Comparison of ENCODE assay signal across 9 cellular contexts in genomic region chr1:156659672-156659993, GRCh38. TPM values are rescaled to one million over a fixed set of nuclear protein-coding genes. Genes with fewer than 3 reads are reported as not detected.
A peak's percentile ranks its signal among the peaks of the same experiment; 100 is the strongest.
DNase-seq lines count a peak whose midpoint lies in the region; ATAC-seq and TF ChIP-seq lines count a peak whose summit lies in the region.
"Had no signal": no experiment of that assay in that cellular context is flagged by ENCODE, and none has a peak within 500 bp of the region (broad histone marks: within the 10 kb centered on the region; RNA-seq: fewer than 3 reads in every experiment).

No MANE protein-coding gene starts in this region.

- H3K36me3 ChIP-seq in SK-N-SH (replicated peaks in 1 of 2; ENCODE audit: control insufficient read depth in 1 of 2, insufficient read depth in 2 of 2, low read length in 1 of 2), result no peaks in the 10 kb centered on the region
- no peaks in the 10 kb centered on the region for H3K36me3 ChIP-seq in RWPE2 (ENCODE audit: low read depth)
- H3K36me3 ChIP-seq in esophagus squamous epithelium, result no peaks in the 10 kb centered on the region

- peak overlapping the region; percentile 63 for H3K4me3 Mint-ChIP-seq in stimulated activated memory B cell treated with anti-CD40 and anti-IgM and Interleukin-4, amounts not matched to agents 10 μg/mL and 1 μg/mL and 100 μg/mL, for 72 hours

- DNase-seq in SK-N-SH (no peak), RWPE2 (ENCODE audit: low spot score) (no peak), esophagus squamous epithelium (lab: John Stamatoyannopoulos, UW) (no peak), NCI-H2029 (lab: John Stamatoyannopoulos, UW) (no peak)

- H3K4me1 Mint-ChIP-seq in stimulated activated memory B cell treated with anti-CD40 and anti-IgM and Interleukin-4, amounts not matched to agents 10 μg/mL and 1 μg/mL and 100 μg/mL, for 72 hours, result peaks cover 95% of the 10 kb centered on the region

- H3K27me3 ChIP-seq in SK-N-SH (ENCODE audit: insufficient read depth) (no peaks in the 10 kb centered on the region), RWPE2 (ENCODE audit: insufficient read depth, poor library complexity, severe bottlenecking) (peaks cover 17% of the 10 kb centered on the region), esophagus squamous epithelium (peaks cover 0 to 35% (median 0%) of the 10 kb centered on the region in 4 donors)

- ATAC-seq in SK-N-SH treated with all-trans-retinoic acid at 6 μM for 48 hours (no peak), RWPE2 (ENCODE audit: low read depth) (no peak), HG03432 (IDR thresholded peaks at IDR 0.05; ENCODE audit: unreplicated experiment) (no peak), HG02678 (IDR thresholded peaks at IDR 0.05; ENCODE audit: unreplicated experiment) (no peak)
- no peak for ATAC-seq in stimulated activated memory B cell treated with anti-CD40 and anti-IgM and Interleukin-4, amounts not matched to agents 10 μg/mL and 1 μg/mL and 100 μg/mL, for 72 hours

- H3K4me3 ChIP-seq in SK-N-SH (ENCODE audit: low read depth in 2 of 2, low read length in 1 of 2), result peak overlapping the region in 1 of 2 experiments; percentile 54; a peak in 1 of 4 replicates
- no peak overlapping the region for H3K4me3 ChIP-seq in RWPE2 (ENCODE audit: severe bottlenecking)
- peak overlapping the region in 2 of 4 donors; percentile 32 to 53 for H3K4me3 ChIP-seq in esophagus squamous epithelium

- H3K9me3 Mint-ChIP-seq in stimulated activated memory B cell treated with anti-CD40 and anti-IgM and Interleukin-4, amounts not matched to agents 10 μg/mL and 1 μg/mL and 100 μg/mL, for 72 hours, result no peaks in the 10 kb centered on the region

- H3K4me2 ChIP-seq in SK-N-SH, result peak overlapping the region; percentile 75

- H3K9me2 ChIP-seq in SK-N-SH, result no peaks in the 10 kb centered on the region

- CTCF ChIA-PET in SK-N-SH (lab: Yijun Ruan, JAX), result interaction anchor here (0.6 to 13.1 kb wide), 38 partner anchors 8 to 345 kb away, joined by 3 to 682 read pairs (median 4); partner anchors contain the start of genes BCAN, HAPLN2, ISG20L2 and METTL25B

- no peaks in the 10 kb centered on the region for H3K9me3 ChIP-seq in SK-N-SH
- no peaks in the 10 kb centered on the region for H3K9me3 ChIP-seq in RWPE2 (ENCODE audit: severe bottlenecking)
- H3K9me3 ChIP-seq in esophagus squamous epithelium, result no peaks in the 10 kb centered on the region

- no peaks in the 10 kb centered on the region for H3K36me3 Mint-ChIP-seq in stimulated activated memory B cell treated with anti-CD40 and anti-IgM and Interleukin-4, amounts not matched to agents 10 μg/mL and 1 μg/mL and 100 μg/mL, for 72 hours

- intact Hi-C loops in esophagus squamous epithelium (cut with DNase I), result no loop called here

- no peak for TF ChIP-seq POLR2A in esophagus squamous epithelium (IDR thresholded peaks at IDR 0.05)

- peaks cover 33% of the 10 kb centered on the region for H3K27me3 Mint-ChIP-seq in stimulated activated memory B cell treated with anti-CD40 and anti-IgM and Interleukin-4, amounts not matched to agents 10 μg/mL and 1 μg/mL and 100 μg/mL, for 72 hours

- TF ChIP-seq CTCF in SK-N-SH (IDR thresholded peaks at IDR 0.05) (no peak), RWPE2 (IDR thresholded peaks at IDR 0.05; ENCODE audit: poor library complexity, severe bottlenecking) (no peak), esophagus squamous epithelium (IDR thresholded peaks at IDR 0.05) (no peak)

- peak overlapping the region; percentile 60 for H3K27ac Mint-ChIP-seq in stimulated activated memory B cell treated with anti-CD40 and anti-IgM and Interleukin-4, amounts not matched to agents 10 μg/mL and 1 μg/mL and 100 μg/mL, for 72 hours

- peaks cover 3% of the 10 kb centered on the region; the same call in 1 of the 2 replicates for H4K20me1 ChIP-seq in SK-N-SH (ENCODE audit: insufficient read depth)

- no peaks in the 10 kb centered on the region for H3K79me2 ChIP-seq in SK-N-SH (ENCODE audit: insufficient read depth)

- peak overlapping the region; percentile 67 for H2AFZ ChIP-seq in SK-N-SH (ENCODE audit: low read depth)

- 42% methylated on average over 6 of the region's 6 CpGs for WGBS in SK-N-SH (ENCODE audit: low lambda C conversion rate)
- 27 to 39% methylated on average over 6 of the region's 6 CpGs for WGBS in esophagus squamous epithelium, 2 donors

- peaks cover 21% of the 10 kb centered on the region for H3F3A ChIP-seq in SK-N-SH (replicated peaks; ENCODE audit: insufficient read depth)

- TF ChIP-seq RAD21 in SK-N-SH (IDR thresholded peaks at IDR 0.05; ENCODE audit: low read length), result no peak

- TF ChIP-seq EP300 in SK-N-SH (IDR thresholded peaks at IDR 0.05; ENCODE audit: borderline replicate concordance in 1 of 2, low read depth in 1 of 2, low read length in 1 of 2), result no peak

- H3K4me1 ChIP-seq in SK-N-SH (ENCODE audit: control insufficient read depth in 1 of 2, insufficient read depth in 2 of 2, low read depth in 1 of 2, low read length in 1 of 2), result peaks cover 46 to 47% of the 10 kb centered on the region in 2 experiments; a peak in 3 of 4 replicates
- peaks cover 16% of the 10 kb centered on the region for H3K4me1 ChIP-seq in RWPE2 (ENCODE audit: insufficient read depth, poor library complexity, severe bottlenecking)
- H3K4me1 ChIP-seq in esophagus squamous epithelium, result peaks cover 45 to 79% (median 63%) of the 10 kb centered on the region in 3 donors

- H3K27ac ChIP-seq in SK-N-SH (ENCODE audit: low read depth in 2 of 2, low read length in 1 of 2), result peak overlapping the region in 1 of 2 experiments; percentile 48; a peak in 2 of 4 replicates
- H3K27ac ChIP-seq in RWPE2 (ENCODE audit: poor library complexity, severe bottlenecking), result peak overlapping the region; percentile 94
- H3K27ac ChIP-seq in esophagus squamous epithelium, result peak overlapping the region in 3 of 4 donors; percentile 75 to 92 (median 86)

- no peak overlapping the region for H3K9ac ChIP-seq in SK-N-SH

- POLR2A ChIA-PET in SK-N-SH (lab: Yijun Ruan, JAX), result interaction anchor here (3.6 kb wide), 1 partner anchor 17 kb away, joined by 36 read pairs; the partner anchor contains the start of gene NES

TF ChIP-seq in SK-N-SH, 30 proteins besides CTCF, POLR2A, EP300 and RAD21 (continues in another document):
- TF ChIP-seq GATA2 (CRISPR knock-in tag; IDR thresholded peaks at IDR 0.05) (no peak), USF2 (IDR thresholded peaks at IDR 0.05; ENCODE audit: borderline replicate concordance, low read depth, low read length) (no peak)

TF ChIP-seq in SK-N-SH treated with all-trans-retinoic acid at 6 μM for 48 hours, 23 proteins besides CTCF, POLR2A, EP300 and RAD21:
- no peak for TF ChIP-seq OSR1 (CRISPR knock-in tag; IDR thresholded peaks at IDR 0.05)
- TF ChIP-seq SNAI2 (CRISPR knock-in tag; IDR thresholded peaks at IDR 0.05), result no peak
- TF ChIP-seq TCF4 (CRISPR knock-in tag; IDR thresholded peaks at IDR 0.05; ENCODE audit: borderline replicate concordance), result no peak
- no peak for TF ChIP-seq GLIS3 (CRISPR knock-in tag; IDR thresholded peaks at IDR 0.05)
- no peak for TF ChIP-seq ZC3H10 (CRISPR knock-in tag; IDR thresholded peaks at IDR 0.05)
- no peak for TF ChIP-seq ZFP3 (CRISPR knock-in tag; IDR thresholded peaks at IDR 0.05)
- no peak for TF ChIP-seq TOX (CRISPR knock-in tag; IDR thresholded peaks at IDR 0.05; ENCODE audit: borderline replicate concordance)
- TF ChIP-seq ZNF8 (CRISPR knock-in tag; IDR thresholded peaks at IDR 0.05), result no peak
- no peak for TF ChIP-seq ESRRG (CRISPR knock-in tag; IDR thresholded peaks at IDR 0.05)
- no peak for TF ChIP-seq CSDC2 (CRISPR knock-in tag; IDR thresholded peaks at IDR 0.05)
- no peak for TF ChIP-seq RARB (CRISPR knock-in tag; IDR thresholded peaks at IDR 0.05)

RNA-seq across cellular contexts. Expression of gene NES, which starts 17.6 kb away (rescaled TPM):
- 12.6 and 15.8 TPM in 2 replicates for polyA plus RNA-seq in SK-N-SH (2012; rRNA removed)
- 10.5 and 12.5 TPM in 2 replicates for polyA plus RNA-seq in SK-N-SH (2012; cell fraction: cytosol; rRNA removed)
- 28.7 and 40.4 TPM in 2 replicates for polyA plus RNA-seq in SK-N-SH (2012; cell fraction: nucleus; rRNA removed)
- total RNA-seq in esophagus squamous epithelium, result 1 to 10 TPM; 3.5 to 8.0 (median 5.4) TPM

RNA-seq across cellular contexts. Expression of gene BCAN, which starts 17.7 kb away (rescaled TPM):
- 0.13 and 0.25 TPM in 2 replicates for polyA plus RNA-seq in SK-N-SH (2012; rRNA removed)
- 0.08 and 0.25 TPM in 2 replicates for polyA plus RNA-seq in SK-N-SH (2012; cell fraction: cytosol; rRNA removed)
- 0.10 and 0.20 TPM in 2 replicates for polyA plus RNA-seq in SK-N-SH (2012; cell fraction: nucleus; rRNA removed)
- not detected for total RNA-seq in esophagus squamous epithelium
- total RNA-seq: A172 had no signal

RNA-seq across cellular contexts. Expression of gene HAPLN2, which starts 40.4 kb away (rescaled TPM):
- 0.10 and 0.20 TPM in 2 replicates for polyA plus RNA-seq in SK-N-SH (2012; rRNA removed)
- polyA plus RNA-seq in SK-N-SH (2012; cell fraction: cytosol; rRNA removed), result not detected in 2 replicates
- polyA plus RNA-seq in SK-N-SH (2012; cell fraction: nucleus; rRNA removed), result 0.98 and 1.1 TPM in 2 replicates
- total RNA-seq in esophagus squamous epithelium, result under 1 TPM in 1 of 4 donors, not detected in 3; 0.18 TPM

RNA-seq across cellular contexts. Expression of gene CRABP2, which starts 45.8 kb away (rescaled TPM):
- polyA plus RNA-seq in SK-N-SH (2012; rRNA removed), result 13.3 and 42.1 TPM in 2 replicates
- 27.0 TPM in 2 replicates for polyA plus RNA-seq in SK-N-SH (2012; cell fraction: cytosol; rRNA removed)
- 21.2 and 48.9 TPM in 2 replicates for polyA plus RNA-seq in SK-N-SH (2012; cell fraction: nucleus; rRNA removed)
- total RNA-seq in esophagus squamous epithelium, result 100 to 1,000 TPM; 149 to 916 (median 441) TPM

RNA-seq across cellular contexts. Expression of gene GPATCH4, which starts 58.4 kb away (rescaled TPM):
- polyA plus RNA-seq in SK-N-SH (2012; rRNA removed), result 36.6 and 46.8 TPM in 2 replicates
- 45.1 and 47.1 TPM in 2 replicates for polyA plus RNA-seq in SK-N-SH (2012; cell fraction: cytosol; rRNA removed)
- polyA plus RNA-seq in SK-N-SH (2012; cell fraction: nucleus; rRNA removed), result 41.7 and 60.0 TPM in 2 replicates
- total RNA-seq in esophagus squamous epithelium, result 10 to 100 TPM; 14.0 to 41.8 (median 25.0) TPM
